ENCODE assay signal across 7 cellular contexts in the genomic region with DNA sequence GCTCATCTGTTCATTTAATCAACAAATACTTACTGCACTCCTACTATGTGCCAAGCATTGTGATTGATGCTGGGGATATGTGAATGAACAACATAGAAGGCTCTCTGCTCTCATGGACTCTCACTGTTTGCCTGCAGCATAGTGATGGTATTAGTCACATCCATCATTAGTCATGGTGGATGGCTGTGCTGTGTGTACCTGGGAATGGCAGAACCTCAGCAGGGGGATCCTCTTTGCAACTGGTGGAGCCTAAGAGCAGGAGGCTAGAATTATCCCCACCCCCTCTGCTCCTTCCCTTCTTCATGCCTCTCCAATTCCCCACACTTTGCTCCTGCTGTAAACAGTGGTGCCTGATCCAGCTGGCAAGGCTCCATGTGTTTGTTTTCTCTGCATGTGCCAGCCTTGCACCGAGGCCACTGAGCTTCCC. TPM values are rescaled to one million over a fixed set of nuclear protein-coding genes. Genes with fewer than 3 reads are reported as not detected.
A peak's percentile ranks its signal among the peaks of the same experiment; 100 is the strongest.
DNase-seq lines count a peak whose midpoint lies in the region; ATAC-seq and TF ChIP-seq lines count a peak whose summit lies in the region.

No MANE protein-coding gene starts in this region.

- TF ChIP-seq POLR2A in esophagus squamous epithelium (IDR thresholded peaks at IDR 0.05), result no peak

- H3K27me3 ChIP-seq in esophagus squamous epithelium, result no peaks in the 10 kb centered on the region

- no peak overlapping the region for H3K4me3 ChIP-seq in esophagus squamous epithelium

- intact Hi-C loops in esophagus squamous epithelium (cut with DNase I), result no loop called here

- no peak for TF ChIP-seq CTCF in esophagus squamous epithelium (IDR thresholded peaks at IDR 0.05)

- H3K36me3 ChIP-seq in esophagus squamous epithelium, result no peaks in the 10 kb centered on the region

- WGBS in esophagus squamous epithelium, 2 donors, result 0 to 17% methylated on average over 1 of the region's 1 CpG

- ATAC-seq in HG02610 (IDR thresholded peaks at IDR 0.05; ENCODE audit: unreplicated experiment) (peak; percentile 56), GM18907 (IDR thresholded peaks at IDR 0.05; ENCODE audit: unreplicated experiment) (no peak)

- peaks cover 0 to 85% (median 33%) of the 10 kb centered on the region in 3 donors for H3K4me1 ChIP-seq in esophagus squamous epithelium

- peak overlapping the region in 3 of 4 donors; percentile 29 to 36 (median 31) for H3K27ac ChIP-seq in esophagus squamous epithelium

- H3K9me3 ChIP-seq in esophagus squamous epithelium, result no peaks in the 10 kb centered on the region

- peak; percentile 60 for DNase-seq in NCI-H510A treated with DMSO at 0.1 percent for 48 hours (lab: John Stamatoyannopoulos, UW)
- DNase-seq in esophagus squamous epithelium (lab: John Stamatoyannopoulos, UW), result no peak
- DNase-seq in smooth muscle cell of the brain vasculature (ENCODE audit: low read depth, low spot score), result peak; percentile 74
- no peak for DNase-seq in Ammon's horn (ENCODE audit: low spot score)
- DNase-seq in activated CD4-positive, CD25-positive, alpha-beta regulatory T cell treated with anti-CD3 and anti-CD28 coated beads, Interleukin-2, amount 50 U/mL, for 72 hours, result no peak

RNA-seq across cellular contexts. Expression of gene BOC, which starts 20.5 kb away (rescaled TPM):
- total RNA-seq in esophagus squamous epithelium, result 10 to 100 TPM; 13.7 to 75.7 (median 24.1) TPM

Comparison
In these comparisons a context has a peak if more than half of its experiments do, and no peak if none do; other contexts are left out.
1. DNase-seq: peak in NCI-H510A treated with DMSO at 0.1 percent for 48 hours (single experiment) and smooth muscle cell of the brain vasculature (single experiment); none in esophagus squamous epithelium (single experiment), Ammon's horn (single experiment) and activated CD4-positive, CD25-positive, alpha-beta regulatory T cell treated with anti-CD3 and anti-CD28 coated beads, Interleukin-2, amount 50 U/mL, for 72 hours (single experiment).